1 cellular context compared by ENCODE assay signal in genomic region chr7:118183586-118184391, GRCh38.
TF ChIP-seq lines count a peak whose summit lies in the region.

Gene LSM8 (plus strand): TSS chr7:118184164. CDS start chr7:118184224, 60 bp downstream.

TF ChIP-seq in K562, 482 proteins besides CTCF, POLR2A, EP300 and RAD21 (continued from another document and continues in another):
- TF ChIP-seq DLX4 (CRISPR knock-in tag; IDR thresholded peaks at IDR 0.05) (no peak), CHCHD3 (CRISPR knock-in tag; IDR thresholded peaks at IDR 0.05) (no peak; the same call in 1 of the 2 replicates), E2F3 (CRISPR knock-in tag; IDR thresholded peaks at IDR 0.05) (peak; percentile 91), ZNF76 (CRISPR knock-in tag; IDR thresholded peaks at IDR 0.05; ENCODE audit: borderline replicate concordance) (no peak), TSHZ1 (CRISPR knock-in tag; IDR thresholded peaks at IDR 0.05) (no peak), ZFP91 (CRISPR knock-in tag; IDR thresholded peaks at IDR 0.05) (no peak), ZFP1 (CRISPR knock-in tag; IDR thresholded peaks at IDR 0.05) (peak; percentile 69; the same call in 1 of the 2 replicates), NR3C1 (CRISPR knock-in tag; IDR thresholded peaks at IDR 0.05) (no peak), ESRRB (CRISPR knock-in tag; IDR thresholded peaks at IDR 0.05; ENCODE audit: borderline replicate concordance) (no peak), ARID2 (IDR thresholded peaks at IDR 0.05) (peak; percentile 40; the same call in 1 of the 2 replicates), ZNF431 (CRISPR knock-in tag; IDR thresholded peaks at IDR 0.05) (no peak), FOXK2 (conservative IDR thresholded peaks at IDR 0.05 in 1 of 2, IDR thresholded peaks at IDR 0.05 in 1 of 2; ENCODE audit: low read depth in 2 of 2) (peak; percentile 56 to 61; a peak in 3 of 4 replicates), CBX5 (IDR thresholded peaks at IDR 0.05; ENCODE audit: borderline replicate concordance, low read depth) (no peak), KAT7 (CRISPR knock-in tag; IDR thresholded peaks at IDR 0.05; ENCODE audit: borderline replicate concordance) (peak; percentile 85), ZNF146 (CRISPR knock-in tag; IDR thresholded peaks at IDR 0.05; ENCODE audit: unreplicated experiment) (no peak), CBX3 (IDR thresholded peaks at IDR 0.05; ENCODE audit: borderline replicate concordance in 1 of 2, low read length in 2 of 2) (no peak; a peak in 1 of 3 replicates), ZNF586 (CRISPR knock-in tag; conservative IDR thresholded peaks at IDR 0.05) (no peak), TAF9B (IDR thresholded peaks at IDR 0.05; ENCODE audit: partially characterized antibody) (peak; percentile 94), JUNB (CRISPR knock-in tag; conservative IDR thresholded peaks at IDR 0.05) (0 out of 2 replicates have a peak, but pooled peaks have one; percentile 8), ZNF324 (CRISPR knock-in tag; IDR thresholded peaks at IDR 0.05) (0 out of 2 replicates have a peak, but pooled peaks have one; percentile 19), ZNF133 (CRISPR knock-in tag; IDR thresholded peaks at IDR 0.05) (no peak), HDGF (IDR thresholded peaks at IDR 0.05) (no peak), ATF4 (CRISPR knock-in tag; IDR thresholded peaks at IDR 0.05) (no peak), ZBED1 (IDR thresholded peaks at IDR 0.05) (peak; percentile 76; the same call in 1 of the 2 replicates), ZBTB17 (CRISPR knock-in tag; IDR thresholded peaks at IDR 0.05) (peak; percentile 82), ZNF121 (CRISPR knock-in tag; conservative IDR thresholded peaks at IDR 0.05) (no peak), PCBP1 (IDR thresholded peaks at IDR 0.05; ENCODE audit: low read depth, low read length, poor library complexity, severe bottlenecking) (peak; percentile 96), HLTF (IDR thresholded peaks at IDR 0.05) (peak; percentile 92), PRMT5 (CRISPR knock-in tag; IDR thresholded peaks at IDR 0.05) (no peak), SMARCE1 (IDR thresholded peaks at IDR 0.05) (no peak; the same call in 1 of the 2 replicates), SMAD4 (CRISPR knock-in tag; conservative IDR thresholded peaks at IDR 0.05) (peak; percentile 79), ZNF75A (CRISPR knock-in tag; IDR thresholded peaks at IDR 0.05) (no peak), NCOA2 (IDR thresholded peaks at IDR 0.05; ENCODE audit: partially characterized antibody in 2 of 2) (no peak), ZNF695 (CRISPR knock-in tag; IDR thresholded peaks at IDR 0.05) (0 out of 2 replicates have a peak, but pooled peaks have one; percentile 22), RBFOX2 (IDR thresholded peaks at IDR 0.05; ENCODE audit: low read depth, low read length) (peak; percentile 100), RFX7 (CRISPR knock-in tag; IDR thresholded peaks at IDR 0.05) (0 out of 2 replicates have a peak, but pooled peaks have one; percentile 56), HDAC8 (tag; IDR thresholded peaks at IDR 0.05) (no peak), ZNF699 (CRISPR knock-in tag; IDR thresholded peaks at IDR 0.05; ENCODE audit: insufficient replicate concordance) (no peak), ZNF316 (IDR thresholded peaks at IDR 0.05) (peak; percentile 51), SMAD1 (IDR thresholded peaks at IDR 0.05; ENCODE audit: low read depth, low read length, partially characterized antibody) (peak; percentile 84), DNMT1 (IDR thresholded peaks at IDR 0.05) (no peak), ETV1 (tag; conservative IDR thresholded peaks at IDR 0.05; ENCODE audit: low read depth) (peak; percentile 77), SAP30 (IDR thresholded peaks at IDR 0.05; ENCODE audit: borderline replicate concordance, insufficient read depth, low read depth, low read length, poor library complexity, severe bottlenecking) (peak; percentile 87), TAF15 (IDR thresholded peaks at IDR 0.05; ENCODE audit: low read depth, low read length) (no peak), BHLHE40 (IDR thresholded peaks at IDR 0.05; ENCODE audit: low read length) (0 out of 2 replicates have a peak, but pooled peaks have one; percentile 22), ZBTB12 (CRISPR knock-in tag; IDR thresholded peaks at IDR 0.05) (no peak; the same call in none of the 2 replicates), NFXL1 (CRISPR knock-in tag; IDR thresholded peaks at IDR 0.05) (no peak), ZNF583 (CRISPR knock-in tag; IDR thresholded peaks at IDR 0.05) (no peak), ZNF589 (CRISPR knock-in tag; IDR thresholded peaks at IDR 0.05; ENCODE audit: low read depth) (0 out of 2 replicates have a peak, but pooled peaks have one; percentile 12), ZNF217 (CRISPR knock-in tag; IDR thresholded peaks at IDR 0.05) (no peak), NR2F6 (CRISPR knock-in tag; IDR thresholded peaks at IDR 0.05) (0 out of 2 replicates have a peak, but pooled peaks have one; percentile 69), ZZZ3 (IDR thresholded peaks at IDR 0.05) (peak; percentile 88)
- TF ChIP-seq, protein P1, sequence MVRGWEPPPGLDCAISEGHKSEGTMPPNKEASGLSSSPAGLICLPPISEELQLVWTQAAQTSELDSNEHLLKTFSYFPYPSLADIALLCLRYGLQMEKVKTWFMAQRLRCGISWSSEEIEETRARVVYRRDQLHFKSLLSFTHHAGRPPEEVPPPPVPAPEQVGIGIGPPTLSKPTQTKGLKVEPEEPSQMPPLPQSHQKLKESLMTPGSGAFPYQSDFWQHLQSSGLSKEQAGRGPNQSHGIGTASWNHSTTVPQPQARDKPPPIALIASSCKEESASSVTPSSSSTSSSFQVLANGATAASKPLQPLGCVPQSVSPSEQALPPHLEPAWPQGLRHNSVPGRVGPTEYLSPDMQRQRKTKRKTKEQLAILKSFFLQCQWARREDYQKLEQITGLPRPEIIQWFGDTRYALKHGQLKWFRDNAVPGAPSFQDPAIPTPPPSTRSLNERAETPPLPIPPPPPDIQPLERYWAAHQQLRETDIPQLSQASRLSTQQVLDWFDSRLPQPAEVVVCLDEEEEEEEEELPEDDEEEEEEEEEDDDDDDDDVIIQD (CRISPR knock-in tag; IDR thresholded peaks at IDR 0.05) = no peak
- TF ChIP-seq, protein P2, sequence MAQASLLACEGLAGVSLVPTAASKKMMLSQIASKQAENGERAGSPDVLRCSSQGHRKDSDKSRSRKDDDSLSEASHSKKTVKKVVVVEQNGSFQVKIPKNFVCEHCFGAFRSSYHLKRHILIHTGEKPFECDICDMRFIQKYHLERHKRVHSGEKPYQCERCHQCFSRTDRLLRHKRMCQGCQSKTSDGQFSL (CRISPR knock-in tag; IDR thresholded peaks at IDR 0.05) = no peak
- TF ChIP-seq, protein P2 (tag; IDR thresholded peaks at IDR 0.05) = no peak
- TF ChIP-seq, protein P3, sequence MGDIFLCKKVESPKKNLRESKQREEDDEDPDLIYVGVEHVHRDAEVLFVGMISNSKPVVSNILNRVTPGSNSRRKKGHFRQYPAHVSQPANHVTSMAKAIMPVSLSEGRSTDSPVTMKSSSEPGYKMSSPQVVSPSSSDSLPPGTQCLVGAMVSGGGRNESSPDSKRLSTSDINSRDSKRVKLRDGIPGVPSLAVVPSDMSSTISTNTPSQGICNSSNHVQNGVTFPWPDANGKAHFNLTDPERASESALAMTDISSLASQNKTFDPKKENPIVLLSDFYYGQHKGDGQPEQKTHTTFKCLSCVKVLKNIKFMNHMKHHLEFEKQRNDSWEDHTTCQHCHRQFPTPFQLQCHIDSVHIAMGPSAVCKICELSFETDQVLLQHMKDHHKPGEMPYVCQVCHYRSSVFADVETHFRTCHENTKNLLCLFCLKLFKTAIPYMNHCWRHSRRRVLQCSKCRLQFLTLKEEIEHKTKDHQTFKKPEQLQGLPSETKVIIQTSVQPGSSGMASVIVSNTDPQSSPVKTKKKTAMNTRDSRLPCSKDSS (IDR thresholded peaks at IDR 0.05; ENCODE audit: low read depth, partially characterized antibody) = no peak
- TF ChIP-seq, protein P4, sequence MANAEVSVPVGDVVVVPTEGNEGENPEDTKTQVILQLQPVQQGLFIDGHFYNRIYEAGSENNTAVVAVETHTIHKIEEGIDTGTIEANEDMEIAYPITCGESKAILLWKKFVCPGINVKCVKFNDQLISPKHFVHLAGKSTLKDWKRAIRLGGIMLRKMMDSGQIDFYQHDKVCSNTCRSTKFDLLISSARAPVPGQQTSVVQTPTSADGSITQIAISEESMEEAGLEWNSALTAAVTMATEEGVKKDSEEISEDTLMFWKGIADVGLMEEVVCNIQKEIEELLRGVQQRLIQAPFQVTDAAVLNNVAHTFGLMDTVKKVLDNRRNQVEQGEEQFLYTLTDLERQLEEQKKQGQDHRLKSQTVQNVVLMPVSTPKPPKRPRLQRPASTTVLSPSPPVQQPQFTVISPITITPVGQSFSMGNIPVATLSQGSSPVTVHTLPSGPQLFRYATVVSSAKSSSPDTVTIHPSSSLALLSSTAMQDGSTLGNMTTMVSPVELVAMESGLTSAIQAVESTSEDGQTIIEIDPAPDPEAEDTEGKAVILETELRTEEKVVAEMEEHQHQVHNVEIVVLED (CRISPR knock-in tag; IDR thresholded peaks at IDR 0.05) = no peak; the same call in none of the 2 replicates
- TF ChIP-seq, protein P5, sequence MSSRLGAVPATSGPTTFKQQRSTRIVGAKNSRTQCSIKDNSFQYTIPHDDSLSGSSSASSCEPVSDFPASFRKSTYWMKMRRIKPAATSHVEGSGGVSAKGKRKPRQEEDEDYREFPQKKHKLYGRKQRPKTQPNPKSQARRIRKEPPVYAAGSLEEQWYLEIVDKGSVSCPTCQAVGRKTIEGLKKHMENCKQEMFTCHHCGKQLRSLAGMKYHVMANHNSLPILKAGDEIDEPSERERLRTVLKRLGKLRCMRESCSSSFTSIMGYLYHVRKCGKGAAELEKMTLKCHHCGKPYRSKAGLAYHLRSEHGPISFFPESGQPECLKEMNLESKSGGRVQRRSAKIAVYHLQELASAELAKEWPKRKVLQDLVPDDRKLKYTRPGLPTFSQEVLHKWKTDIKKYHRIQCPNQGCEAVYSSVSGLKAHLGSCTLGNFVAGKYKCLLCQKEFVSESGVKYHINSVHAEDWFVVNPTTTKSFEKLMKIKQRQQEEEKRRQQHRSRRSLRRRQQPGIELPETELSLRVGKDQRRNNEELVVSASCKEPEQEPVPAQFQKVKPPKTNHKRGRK (tag; IDR thresholded peaks at IDR 0.05) = peak; percentile 73; the same call in 1 of the 2 replicates
